In genomic region chr22:38104084-38104483, GRCh38 we compare ENCODE assay signal across 9 cellular contexts. TPM values are rescaled to one million over a fixed set of nuclear protein-coding genes. Genes with fewer than 3 reads are reported as not detected.
DNase-seq lines count a peak whose midpoint lies in the region; ATAC-seq and TF ChIP-seq lines count a peak whose summit lies in the region.
"Had no signal": no experiment of that assay in that cellular context is flagged by ENCODE, and none has a peak within 500 bp of the region (broad histone marks: within the 10 kb centered on the region; RNA-seq: fewer than 3 reads in every experiment).

No MANE protein-coding gene starts in this region.

- H3K4me1 ChIP-seq in Karpas-422 (ENCODE audit: low read length) (no peaks in the 10 kb centered on the region), thyroid gland (no peaks in the 10 kb centered on the region)

- H3K9me2 ChIP-seq in Karpas-422 (replicated peaks; ENCODE audit: insufficient read depth, low read length) = no peaks in the 10 kb centered on the region

- H3K4me2 ChIP-seq in Karpas-422 (ENCODE audit: low read depth, low read length, poor library complexity, severe bottlenecking) = no peak overlapping the region

- intact Hi-C loops in natural killer cell (cut with micrococcal nuclease) (no loop called here), thyroid gland (cut with DNase I) (no loop called here)

- H3K4me3 ChIP-seq in Karpas-422 (ENCODE audit: low read length) (no peak overlapping the region), thyroid gland (replicated peaks in 1 of 3) (no peak overlapping the region)

- H3K9me3 ChIP-seq in Karpas-422 (ENCODE audit: low read length) (no peaks in the 10 kb centered on the region), thyroid gland (no peaks in the 10 kb centered on the region)

- DNase-seq in EL (peak; percentile 32), Karpas-422 (peak; percentile 70), natural killer cell (no peak), NOMO-1 treated with dmso at 0.1 percent for 144 hours (lab: John Stamatoyannopoulos, UW; ENCODE audit: unreplicated experiment) (no peak), thyroid gland (no peak), NCI-H187 (lab: John Stamatoyannopoulos, UW) (no peak)
- no peak for DNase-seq in central memory CD8-positive, alpha-beta T cell (ENCODE audit: low spot score in 2 of 2)
- no peak for DNase-seq in activated naive CD4-positive, alpha-beta T cell treated with anti-CD3 and anti-CD28 coated beads, Interleukin-2, amount 50 U/mL, for 72 hours (ENCODE audit: low spot score in 2 of 2)
- DNase-seq: NCI-H524 treated with DMSO at 0.1 percent for 48 hours had no signal

- H3K9ac ChIP-seq in Karpas-422 (ENCODE audit: low read length) = no peak overlapping the region

- H4K20me1 ChIP-seq in Karpas-422 (ENCODE audit: insufficient read depth, low read depth, low read length) = no peaks in the 10 kb centered on the region

- TF ChIP-seq CTCF in natural killer cell (IDR thresholded peaks at IDR 0.05) (no peak), thyroid gland (IDR thresholded peaks at IDR 0.05) (no peak)

- H2AFZ ChIP-seq in Karpas-422 (ENCODE audit: low read length) = no peak overlapping the region

- H3K36me3 ChIP-seq in Karpas-422 (ENCODE audit: insufficient read depth, low read length) = no peaks in the 10 kb centered on the region
- H3K36me3 ChIP-seq in thyroid gland = no peaks in the 10 kb centered on the region

- peaks cover 9% of the 10 kb centered on the region for H3K36me3 Mint-ChIP-seq in central memory CD8-positive, alpha-beta T cell (ENCODE audit: insufficient read depth)
- no peaks in the 10 kb centered on the region for H3K36me3 Mint-ChIP-seq in natural killer cell
- H3K36me3 Mint-ChIP-seq in activated naive CD4-positive, alpha-beta T cell treated with anti-CD3 and anti-CD28 coated beads, Interleukin-2, amount 50 U/mL, for 72 hours = no peaks in the 10 kb centered on the region

- no peak overlapping the region for H3K4me3 Mint-ChIP-seq in central memory CD8-positive, alpha-beta T cell
- H3K4me3 Mint-ChIP-seq in natural killer cell = peak overlapping the region; percentile 77

- no peaks in the 10 kb centered on the region for H3K9me3 Mint-ChIP-seq in central memory CD8-positive, alpha-beta T cell
- peaks cover 0 to 2% of the 10 kb centered on the region in 2 donors for H3K9me3 Mint-ChIP-seq in natural killer cell
- H3K9me3 Mint-ChIP-seq in activated naive CD4-positive, alpha-beta T cell treated with anti-CD3 and anti-CD28 coated beads, Interleukin-2, amount 50 U/mL, for 72 hours = no peaks in the 10 kb centered on the region

- TF ChIP-seq POLR2A in thyroid gland (IDR thresholded peaks at IDR 0.05) = no peak

- no peak for ATAC-seq in central memory CD8-positive, alpha-beta T cell (replicated peaks; ENCODE audit: extremely low read depth, poor library complexity, severe bottlenecking)
- no peak for ATAC-seq in natural killer cell
- ATAC-seq in activated naive CD4-positive, alpha-beta T cell treated with anti-CD3 and anti-CD28 coated beads, Interleukin-2, amount 50 U/mL, for 72 hours = no peak

- H3K27me3 Mint-ChIP-seq in central memory CD8-positive, alpha-beta T cell = no peaks in the 10 kb centered on the region
- no peaks in the 10 kb centered on the region for H3K27me3 Mint-ChIP-seq in natural killer cell (ENCODE audit: low read depth in 2 of 2)

- H3K27ac Mint-ChIP-seq in central memory CD8-positive, alpha-beta T cell (ENCODE audit: low read depth) = peak overlapping the region; percentile 54
- H3K27ac Mint-ChIP-seq in natural killer cell = peak overlapping the region; percentile 58 to 85
- H3K27ac Mint-ChIP-seq in activated naive CD4-positive, alpha-beta T cell treated with anti-CD3 and anti-CD28 coated beads, Interleukin-2, amount 50 U/mL, for 72 hours = no peak overlapping the region

- H3K27ac ChIP-seq in Karpas-422 (ENCODE audit: low read length) = no peak overlapping the region
- H3K27ac ChIP-seq in thyroid gland = no peak overlapping the region

- H3K27me3 ChIP-seq in Karpas-422 (ENCODE audit: low read length) (no peaks in the 10 kb centered on the region), thyroid gland (no peaks in the 10 kb centered on the region)

- peaks cover 24% of the 10 kb centered on the region for H3K4me1 Mint-ChIP-seq in central memory CD8-positive, alpha-beta T cell
- peaks cover 37 to 57% of the 10 kb centered on the region in 2 donors for H3K4me1 Mint-ChIP-seq in natural killer cell

- H3K79me2 ChIP-seq in Karpas-422 (ENCODE audit: low read length) = no peaks in the 10 kb centered on the region

- WGBS in thyroid gland, 2 donors = 82 to 86% methylated on average over 6 of the region's 6 CpGs

RNA-seq across cellular contexts. Expression of gene BAIAP2L2, which starts 6.4 kb away (rescaled TPM):
- 0.22 and 0.43 TPM in 2 replicates for total RNA-seq in Karpas-422 (2014; rRNA removed; shearing (Covaris generic); ENCODE audit: low replicate concordance)
- total RNA-seq in natural killer cell = 1 to 10 TPM in 2 of 3 donors, under 1 TPM in 1; 0.99 to 1.9 (median 1.2) TPM
- 1 to 10 TPM in 2 of 4 donors, under 1 TPM in 2; 0.50 to 1.7 (median 1.1) TPM for total RNA-seq in thyroid gland
- 1 to 10 TPM; 1.1 to 1.3 TPM for total RNA-seq in activated naive CD4-positive, alpha-beta T cell treated with anti-CD3 and anti-CD28 coated beads, Interleukin-2, amount 50 U/mL, for 72 hours

RNA-seq across cellular contexts. Expression of gene SLC16A8, which starts 20.1 kb away (rescaled TPM):
- not detected in 2 replicates for total RNA-seq in Karpas-422 (2014; rRNA removed; shearing (Covaris generic); ENCODE audit: low replicate concordance)
- total RNA-seq in natural killer cell = 1 to 10 TPM in 1 of 3 donors, not detected in 2; 1.0 TPM
- total RNA-seq in thyroid gland = 1 to 10 TPM in 1 of 4 donors, under 1 TPM in 1, not detected in 2; 0.88 to 1.0 TPM
- under 1 TPM in 1 of 2 donors, not detected in 1; 0.39 TPM for total RNA-seq in activated naive CD4-positive, alpha-beta T cell treated with anti-CD3 and anti-CD28 coated beads, Interleukin-2, amount 50 U/mL, for 72 hours

RNA-seq across cellular contexts. Expression of gene PICK1, which starts 46.9 kb away (rescaled TPM):
- 11.0 and 29.2 TPM in 2 replicates for total RNA-seq in Karpas-422 (2014; rRNA removed; shearing (Covaris generic); ENCODE audit: low replicate concordance)
- total RNA-seq in natural killer cell = 10 to 100 TPM; 28.4 to 30.9 (median 29.9) TPM
- total RNA-seq in thyroid gland = 10 to 100 TPM; 52.2 to 81.4 (median 57.5) TPM
- total RNA-seq in activated naive CD4-positive, alpha-beta T cell treated with anti-CD3 and anti-CD28 coated beads, Interleukin-2, amount 50 U/mL, for 72 hours = 10 to 100 TPM; 25.1 to 26.7 TPM

Comparison
In these comparisons a context has a peak if more than half of its experiments do, and no peak if none do; other contexts are left out.
1. DNase-seq: peak in EL (single experiment) and Karpas-422 (single experiment); none in central memory CD8-positive, alpha-beta T cell (0 of 2), natural killer cell (single experiment), NOMO-1 treated with dmso at 0.1 percent for 144 hours (single experiment), thyroid gland (0 of 2), NCI-H187 (0 of 2) and activated naive CD4-positive, alpha-beta T cell treated with anti-CD3 and anti-CD28 coated beads, Interleukin-2, amount 50 U/mL, for 72 hours (0 of 2).
2. H3K27ac Mint-ChIP-seq: peak in central memory CD8-positive, alpha-beta T cell (single experiment) and natural killer cell (2 of 2); none in activated naive CD4-positive, alpha-beta T cell treated with anti-CD3 and anti-CD28 coated beads, Interleukin-2, amount 50 U/mL, for 72 hours (0 of 2).